In the genomic region with DNA sequence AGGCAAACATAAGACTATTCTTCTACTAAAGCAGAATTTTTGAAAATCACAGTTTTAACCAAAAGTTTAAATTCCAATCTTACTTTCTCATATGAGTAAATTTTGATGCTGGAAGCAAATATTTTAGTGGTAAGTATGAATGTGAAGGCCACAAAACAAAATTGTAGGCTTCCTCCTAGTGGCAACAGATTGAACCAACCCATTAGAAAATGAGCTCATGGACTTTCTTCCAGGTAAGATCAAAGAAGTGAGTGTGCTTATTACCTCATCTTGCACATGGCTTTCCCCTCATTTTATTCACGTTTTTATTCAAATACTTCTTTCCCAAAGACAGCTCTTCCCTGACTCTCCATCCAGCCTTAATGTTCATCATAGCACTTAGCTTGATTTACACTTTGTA, we compare ENCODE assay signal across 19 cellular contexts. TPM values are rescaled to one million over a fixed set of nuclear protein-coding genes. Genes with fewer than 3 reads are reported as not detected.
DNase-seq lines count a peak whose midpoint lies in the region; ATAC-seq and TF ChIP-seq lines count a peak whose summit lies in the region.
"Had no signal": no experiment of that assay in that cellular context is flagged by ENCODE, and none has a peak within 500 bp of the region (broad histone marks: within the 10 kb centered on the region; RNA-seq: fewer than 3 reads in every experiment).

No MANE protein-coding gene starts in this region.

- no peak for TF ChIP-seq POLR2A in uterus (IDR thresholded peaks at IDR 0.05)

- H3K27me3 ChIP-seq in cardiac muscle cell (no peaks in the 10 kb centered on the region), endodermal cell (ENCODE audit: control insufficient read depth, insufficient read depth, low read length, poor library complexity, severe bottlenecking) (no peaks in the 10 kb centered on the region), uterus (no peaks in the 10 kb centered on the region)
- H3K27me3 ChIP-seq: body of pancreas, thyroid gland had no signal

- H2AFZ ChIP-seq in OCI-LY7 (ENCODE audit: low read length): no peak overlapping the region

- no peak overlapping the region for H3K4me3 ChIP-seq in cardiac muscle cell
- H3K4me3 ChIP-seq in OCI-LY7 (ENCODE audit: low read depth, low read length, poor library complexity, severe bottlenecking): no peak overlapping the region
- H3K4me3 ChIP-seq in endodermal cell (ENCODE audit: low read length): no peak overlapping the region
- H3K4me3 ChIP-seq in uterus: no peak overlapping the region
- H3K4me3 ChIP-seq: body of pancreas, thyroid gland had no signal

- H4K20me1 ChIP-seq in OCI-LY7 (ENCODE audit: insufficient read depth, low read length): no peaks in the 10 kb centered on the region; the same call in 1 of the 2 replicates

- H3K4me1 Mint-ChIP-seq in endodermal cell: no peaks in the 10 kb centered on the region

- no peaks in the 10 kb centered on the region for H3K27me3 Mint-ChIP-seq in endodermal cell (ENCODE audit: insufficient read depth)

- DNase-seq in cardiac muscle cell (ENCODE audit: low read depth in 1 of 2, low spot score in 1 of 2) (no peak), Right ventricle myocardium inferior (ENCODE audit: missing footprints) (no peak), OCI-LY7 (ENCODE audit: low spot score) (peak; percentile 10), endodermal cell (no peak), stromal cell of bone marrow (ENCODE audit: low read depth) (peak; percentile 9), uterus (no peak), HEK293T (ENCODE audit: extremely low spot score) (no peak)
- no peak for DNase-seq in NK-92 treated with Interleukin-12 subunit alpha and Interleukin-12 subunit beta, amount 100 ng/mL, for 24 hours (lab: John Stamatoyannopoulos, UW)
- DNase-seq: activated CD4-positive, alpha-beta T cell treated with anti-CD3 and anti-CD28 coated beads, Interleukin-2, amount 50 U/mL, for 48 hours; activated gamma-delta T cell; body of pancreas; NCI-H1694; NCI-H526; SHP77 treated with DMSO at 0.1 percent for 48 hours; stimulated activated CD4-positive, alpha-beta T cell treated with anti-CD3 and anti-CD28 coated beads, Interleukin-2, amount 100 ng/mL, for 24 hours; stimulated activated CD8-positive, alpha-beta memory T cell treated with anti-CD3 and anti-CD28 coated beads, Interleukin-4, amount 100 ng/mL, for 48 hours; T-helper 9 cell; thyroid gland had no signal

- no peaks in the 10 kb centered on the region for H3K9me2 ChIP-seq in OCI-LY7 (ENCODE audit: insufficient read depth, low read length)

- H3K27ac Mint-ChIP-seq in endodermal cell: no peak overlapping the region

- H3K4me1 ChIP-seq in cardiac muscle cell (ENCODE audit: low read depth) (no peaks in the 10 kb centered on the region), OCI-LY7 (ENCODE audit: insufficient read depth, low read length, poor library complexity, severe bottlenecking) (no peaks in the 10 kb centered on the region), endodermal cell (ENCODE audit: control insufficient read depth, insufficient read depth, low read length) (no peaks in the 10 kb centered on the region), uterus (no peaks in the 10 kb centered on the region)
- H3K4me1 ChIP-seq: body of pancreas, thyroid gland had no signal

- no TSS peak for BruUV-seq in OCI-LY7 (replicated peaks; lab: Mats Ljungman, UMichigan)

- H3K36me3 ChIP-seq in cardiac muscle cell: no peaks in the 10 kb centered on the region
- H3K36me3 ChIP-seq in OCI-LY7 (ENCODE audit: insufficient read depth, low read length): no peaks in the 10 kb centered on the region
- no peaks in the 10 kb centered on the region for H3K36me3 ChIP-seq in endodermal cell (ENCODE audit: control insufficient read depth, insufficient read depth, low read length)
- no peaks in the 10 kb centered on the region for H3K36me3 ChIP-seq in uterus
- H3K36me3 ChIP-seq: thyroid gland had no signal

- TF ChIP-seq CTCF in cardiac muscle cell (IDR thresholded peaks at IDR 0.05; ENCODE audit: low read depth, low read length): peak; percentile 6
- peak; percentile 51 for TF ChIP-seq CTCF in OCI-LY7 (conservative IDR thresholded peaks at IDR 0.05; ENCODE audit: low read length)
- TF ChIP-seq CTCF in endodermal cell (conservative IDR thresholded peaks at IDR 0.05): peak; percentile 39
- TF ChIP-seq CTCF in uterus (IDR thresholded peaks at IDR 0.05): no peak

- H3K79me2 ChIP-seq in OCI-LY7 (ENCODE audit: insufficient read depth, low read depth, low read length): no peaks in the 10 kb centered on the region

- H3K9me3 ChIP-seq in cardiac muscle cell (ENCODE audit: low read depth): no peaks in the 10 kb centered on the region
- no peaks in the 10 kb centered on the region for H3K9me3 ChIP-seq in OCI-LY7 (ENCODE audit: low read length)
- peaks cover 6% of the 10 kb centered on the region for H3K9me3 ChIP-seq in endodermal cell (ENCODE audit: control insufficient read depth, low read length)
- no peaks in the 10 kb centered on the region for H3K9me3 ChIP-seq in uterus
- H3K9me3 ChIP-seq: body of pancreas, thyroid gland had no signal

- CTCF ChIA-PET in OCI-LY7 (lab: Charles Lee; ENCODE audit: unreplicated experiment) (no interaction called here), HEK293T (lab: Yijun Ruan, JAX) (no interaction called here)

- H3K9ac ChIP-seq in endodermal cell (ENCODE audit: extremely low read depth, low read length, poor library complexity, severe bottlenecking): no peak overlapping the region

- intact Hi-C loops in Right ventricle myocardium inferior (cut with DNase I) (no loop called here), OCI-LY7 (cut with micrococcal nuclease; ENCODE audit: unreplicated experiment) (no loop called here), uterus (cut with DNase I; ENCODE audit: low total_unique reads) (no loop called here)

- H3K36me3 Mint-ChIP-seq in endodermal cell (ENCODE audit: low read depth): no peaks in the 10 kb centered on the region

- peaks cover 4% of the 10 kb centered on the region for H3K9me3 Mint-ChIP-seq in endodermal cell

- no peak for ATAC-seq in Right ventricle myocardium inferior
- ATAC-seq: body of pancreas, left lobe of liver had no signal

- no peak overlapping the region for H3K27ac ChIP-seq in cardiac muscle cell
- no peak overlapping the region for H3K27ac ChIP-seq in OCI-LY7 (ENCODE audit: low read depth, low read length, poor library complexity, severe bottlenecking)
- H3K27ac ChIP-seq in endodermal cell (ENCODE audit: low read depth, low read length): no peak overlapping the region
- H3K27ac ChIP-seq in uterus: no peak overlapping the region
- H3K27ac ChIP-seq: body of pancreas, thyroid gland had no signal

- H3K4me3 Mint-ChIP-seq in endodermal cell: no peak overlapping the region

- no peak overlapping the region for H3K4me2 ChIP-seq in OCI-LY7 (ENCODE audit: low read length)

- POLR2A ChIA-PET in OCI-LY7 (lab: Charles Lee): interaction anchor here (1.7 kb wide), 1 partner anchor 10 kb away, joined by 4 read pairs; no protein-coding TSS in a partner anchor
- POLR2A ChIA-PET in HEK293T (lab: Yijun Ruan, JAX): no interaction called here

- 57 to 64% methylated on average over 1 of the region's 1 CpG for WGBS in endodermal cell (ENCODE audit: insufficient coverage in 1 of 2, insufficient read length in 1 of 2), 2 experiments

TF ChIP-seq in HEK293T, 16 proteins besides CTCF, POLR2A, EP300 and RAD21:
- TF ChIP-seq ELF4 (IDR thresholded peaks at IDR 0.05) (no peak), NFRKB (IDR thresholded peaks at IDR 0.05) (no peak), CTBP1 (IDR thresholded peaks at IDR 0.05; ENCODE audit: borderline replicate concordance) (no peak), ARNT (IDR thresholded peaks at IDR 0.05) (no peak), L3MBTL2 (conservative IDR thresholded peaks at IDR 0.05) (no peak)

RNA-seq across cellular contexts. Expression of a gene that starts 16.5 kb away (rescaled TPM):
- 0.92 TPM in 1 of 2 replicates, not detected in the other for total RNA-seq in cardiac muscle cell
- 2.1 and 6.1 TPM in 2 replicates for polyA plus RNA-seq in cardiac muscle cell
- not detected for total RNA-seq in Right ventricle myocardium inferior
- total RNA-seq in OCI-LY7 (2014; rRNA removed; shearing (Covaris generic)): 1.7 TPM in 1 of 2 replicates, not detected in the other
- total RNA-seq in OCI-LY7 (2022): 3.8 and 4.4 TPM in 2 replicates
- total RNA-seq in endodermal cell: 1 to 10 TPM; 2.3 to 7.9 TPM
- polyA plus RNA-seq in endodermal cell (2013, experiment 1 of 2): 1.7 TPM
- polyA plus RNA-seq in endodermal cell (2013, experiment 2 of 2): 2.6 TPM
- total RNA-seq in uterus: 1 to 10 TPM in 1 of 4 donors, not detected in 3; 1.3 TPM
- total RNA-seq: body of pancreas, left lobe of liver, thyroid gland had no signal

RNA-seq across cellular contexts. Expression of a gene that starts 18.6 kb away (rescaled TPM):
- total RNA-seq in cardiac muscle cell: not detected in 2 replicates
- polyA plus RNA-seq in cardiac muscle cell: 0.26 and 1.7 TPM in 2 replicates
- 0.43 TPM for total RNA-seq in Right ventricle myocardium inferior
- total RNA-seq in OCI-LY7 (2014; rRNA removed; shearing (Covaris generic)): 0.67 and 1.2 TPM in 2 replicates
- 2.3 and 2.6 TPM in 2 replicates for total RNA-seq in OCI-LY7 (2022)
- under 1 TPM; 0.97 to 0.99 TPM for total RNA-seq in endodermal cell
- polyA plus RNA-seq in endodermal cell (2013, experiment 1 of 2): 0.64 TPM
- polyA plus RNA-seq in endodermal cell (2013, experiment 2 of 2): not detected
- under 1 TPM in 1 of 4 donors, not detected in 3; 0.76 TPM for total RNA-seq in uterus
- total RNA-seq: body of pancreas, left lobe of liver had no signal

Comparison
In these comparisons a context has a peak if more than half of its experiments do, and no peak if none do; other contexts are left out.
1. DNase-seq: peak in OCI-LY7 (single experiment) and stromal cell of bone marrow (single experiment); none in cardiac muscle cell (0 of 2), Right ventricle myocardium inferior (single experiment), endodermal cell (single experiment), uterus (0 of 2), NK-92 treated with Interleukin-12 subunit alpha and Interleukin-12 subunit beta, amount 100 ng/mL, for 24 hours (single experiment) and HEK293T (single experiment).
2. CTCF ChIP-seq: peak in cardiac muscle cell (single experiment), OCI-LY7 (single experiment) and endodermal cell (single experiment); none in uterus (0 of 4).